ENCODE assay signal across 17 cellular contexts in the genomic region with DNA sequence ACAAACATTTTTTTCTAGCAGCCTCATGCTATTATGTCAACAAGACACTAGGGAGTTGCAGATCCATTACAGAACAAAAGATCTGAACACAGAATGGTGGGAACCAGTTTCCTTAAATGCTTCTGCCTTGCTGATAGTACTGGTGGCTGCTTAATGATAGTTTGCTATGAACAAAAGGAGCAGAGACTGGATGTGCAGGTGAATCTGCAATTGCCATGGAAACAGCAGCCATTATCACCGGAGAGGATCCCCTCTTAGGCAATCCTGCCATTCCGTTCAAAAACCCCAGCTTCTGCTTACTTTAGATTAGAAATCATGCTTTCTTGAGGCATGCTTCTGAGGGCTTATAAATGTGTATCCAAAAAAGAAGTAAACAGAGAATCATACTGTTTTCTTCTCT.
DNase-seq lines count a peak whose midpoint lies in the region; ATAC-seq and FAIRE-seq lines count a peak whose summit lies in the region.
"Had no signal": no experiment of that assay in that cellular context is flagged by ENCODE, and none has a peak within 500 bp of the region (broad histone marks: within the 10 kb centered on the region; RNA-seq: fewer than 3 reads in every experiment).

No MANE protein-coding gene starts in this region.

- H3K27me3 Mint-ChIP-seq in activated T-cell treated with anti-CD3 and anti-CD28 coated beads, Interleukin-2, amount 50 U/mL, for 4 hours (ENCODE audit: low read depth): peaks cover 6% of the 10 kb centered on the region

- H3K36me3 Mint-ChIP-seq in activated T-cell treated with anti-CD3 and anti-CD28 coated beads, Interleukin-2, amount 50 U/mL, for 4 hours (ENCODE audit: insufficient read depth): no peaks in the 10 kb centered on the region

- peak; percentile 43 for DNase-seq in NCI-H1092 treated with DMSO at 0.1 percent for 48 hours (lab: John Stamatoyannopoulos, UW)
- no peak for DNase-seq in NCI-H1092 (lab: John Stamatoyannopoulos, UW)
- DNase-seq in NCI-H2227 (lab: John Stamatoyannopoulos, UW; ENCODE audit: unreplicated experiment): peak; percentile 86
- peak; percentile 24 for DNase-seq in OCI-M1 (lab: John Stamatoyannopoulos, UW)
- no peak for DNase-seq in urothelium cell line (ENCODE audit: low spot score)
- no peak for DNase-seq in KBM-7
- DNase-seq in activated T-cell treated with anti-CD3 and anti-CD28 coated beads, Interleukin-2, amount 50 U/mL, for 4 hours: no peak
- no peak for DNase-seq in activated gamma-delta T cell (lab: John Stamatoyannopoulos, UW)
- DNase-seq: 8988T, DMS79, NCI-H1694, NCI-H526 treated with DMSO at 0.1 percent for 48 hours, SHP77 treated with DMSO at 0.1 percent for 48 hours had no signal

- in situ Hi-C loops in KBM-7 (cut with MboI; ENCODE audit: low pct_unique_long_range_greater_than_20kb, low sequenced_read_pairs): no loop called here

- FAIRE-seq in urothelium cell line (lab: Jason Lieb, UNC): peak; percentile 44
- FAIRE-seq: G401.6, GM12891, RCC 7860 had no signal

- ATAC-seq in activated T-cell treated with anti-CD3 and anti-CD28 coated beads, Interleukin-2, amount 50 U/mL, for 4 hours: no peak
- ATAC-seq: HCT116 had no signal

- no peaks in the 10 kb centered on the region for H3K4me1 Mint-ChIP-seq in activated T-cell treated with anti-CD3 and anti-CD28 coated beads, Interleukin-2, amount 50 U/mL, for 4 hours (ENCODE audit: low read depth)

- no peaks in the 10 kb centered on the region for H3K9me3 Mint-ChIP-seq in activated T-cell treated with anti-CD3 and anti-CD28 coated beads, Interleukin-2, amount 50 U/mL, for 4 hours

- H3K4me3 Mint-ChIP-seq in activated T-cell treated with anti-CD3 and anti-CD28 coated beads, Interleukin-2, amount 50 U/mL, for 4 hours: no peak overlapping the region

Comparison
In these comparisons a context has a peak if more than half of its experiments do, and no peak if none do; other contexts are left out.
1. DNase-seq: peak in NCI-H1092 treated with DMSO at 0.1 percent for 48 hours (single experiment), NCI-H2227 (single experiment) and OCI-M1 (single experiment); none in NCI-H1092 (single experiment), urothelium cell line (single experiment), KBM-7 (single experiment), activated T-cell treated with anti-CD3 and anti-CD28 coated beads, Interleukin-2, amount 50 U/mL, for 4 hours (single experiment) and activated gamma-delta T cell (single experiment).